ENCODE assay signal across 22 cellular contexts in genomic region chr16:76796978-76797377, GRCh38.
DNase-seq lines count a peak whose midpoint lies in the region; ATAC-seq and TF ChIP-seq lines count a peak whose summit lies in the region.
"Had no signal": no experiment of that assay in that cellular context is flagged by ENCODE, and none has a peak within 500 bp of the region (broad histone marks: within the 10 kb centered on the region; RNA-seq: fewer than 3 reads in every experiment).

No MANE protein-coding gene starts in this region.

- H3K4me3 ChIP-seq in RWPE2 (ENCODE audit: severe bottlenecking) (no peak overlapping the region), epithelial cell of esophagus (ENCODE audit: low read length) (no peak overlapping the region)
- H3K4me3 ChIP-seq: BLaER1, GM12878 had no signal

- peak; percentile 72; the same call in 2 of the 3 replicates for ATAC-seq in RWPE2 (ENCODE audit: low read depth)
- no peak for ATAC-seq in HG02870 (IDR thresholded peaks at IDR 0.05; ENCODE audit: unreplicated experiment)
- ATAC-seq: GM12878 had no signal

- H3K9me3 ChIP-seq in RWPE2 (ENCODE audit: severe bottlenecking) = no peaks in the 10 kb centered on the region
- H3K9me3 ChIP-seq: BE2C, BLaER1 had no signal

- H3K4me1 ChIP-seq in RWPE2 (ENCODE audit: insufficient read depth, poor library complexity, severe bottlenecking) = peaks cover 10% of the 10 kb centered on the region
- H3K4me1 ChIP-seq: BE2C, BLaER1 had no signal

- H3K36me3 ChIP-seq in RWPE2 (ENCODE audit: low read depth) = no peaks in the 10 kb centered on the region
- H3K36me3 ChIP-seq: BE2C, BLaER1 had no signal

- TF ChIP-seq CTCF in RWPE2 (IDR thresholded peaks at IDR 0.05; ENCODE audit: poor library complexity, severe bottlenecking) = no peak
- no peak for TF ChIP-seq CTCF in epithelial cell of esophagus (IDR thresholded peaks at IDR 0.05; ENCODE audit: insufficient read depth, low read depth, low read length, missing control alignments)

- H3K27ac ChIP-seq in RWPE2 (ENCODE audit: poor library complexity, severe bottlenecking) = no peak overlapping the region
- H3K27ac ChIP-seq: BLaER1 had no signal

- H3K27me3 ChIP-seq in RWPE2 (ENCODE audit: insufficient read depth, poor library complexity, severe bottlenecking) = no peaks in the 10 kb centered on the region
- H3K27me3 ChIP-seq: BE2C, BLaER1 had no signal

- DNase-seq in RWPE2 (ENCODE audit: low spot score) (no peak), epithelial cell of esophagus (ENCODE audit: low read depth) (peak; percentile 7), NCI-H2107 (lab: John Stamatoyannopoulos, UW) (no peak)
- DNase-seq in activated effector memory CD4-positive, alpha-beta T cell treated with Interleukin-2 at 50 U/mL for 16 hours = no peak
- DNase-seq: 8988T; ACHN; BE2C; C1 segment of cervical spinal cord; CD4-positive, alpha-beta memory T cell; CD4-positive, CD25-positive, alpha-beta regulatory T cell; CD8-positive, alpha-beta memory T cell; COR-L47; DMS 273 treated with DMSO at 0.1 percent for 48 hours; DMS153; DMS53; DMS79; DND-41; EL; GDM1 had no signal
